Comparison of ENCODE assay signal across 2 cellular contexts in genomic region chr4:87566276-87566675, GRCh38.
TF ChIP-seq lines count a peak whose summit lies in the region.

No MANE protein-coding gene starts in this region.

TF ChIP-seq in A549, 52 proteins besides CTCF, POLR2A, EP300 and RAD21:
- no peak for TF ChIP-seq HDAC2 (IDR thresholded peaks at IDR 0.05)
- TF ChIP-seq BCL3 (IDR thresholded peaks at IDR 0.05): no peak
- no peak for TF ChIP-seq JUN (IDR thresholded peaks at IDR 0.05)
- no peak for TF ChIP-seq FOSL2 (IDR thresholded peaks at IDR 0.05)
- TF ChIP-seq FOSL2 (CRISPR knock-in tag; IDR thresholded peaks at IDR 0.05): no peak

TF ChIP-seq in H1, 55 proteins besides CTCF, POLR2A, EP300 and RAD21:
- TF ChIP-seq SIRT6 (IDR thresholded peaks at IDR 0.05; ENCODE audit: low read length) (no peak), RNF2 (IDR thresholded peaks at IDR 0.05; ENCODE audit: borderline replicate concordance, low read depth, low read length, missing control alignments, poor library complexity, severe bottlenecking) (no peak), ATF2 (IDR thresholded peaks at IDR 0.05; ENCODE audit: low read length) (no peak), GTF2F1 (IDR thresholded peaks at IDR 0.05; ENCODE audit: borderline replicate concordance, low read depth, low read length) (no peak), HDAC2 (IDR thresholded peaks at IDR 0.05; ENCODE audit: borderline replicate concordance in 1 of 2, low read depth in 2 of 2, low read length in 2 of 2) (no peak), ATF3 (IDR thresholded peaks at IDR 0.05; ENCODE audit: insufficient read depth, low read depth, low read length) (no peak), EZH2 (IDR thresholded peaks at IDR 0.05; ENCODE audit: low read depth, low read length, severe bottlenecking) (no peak), SP4 (IDR thresholded peaks at IDR 0.05; ENCODE audit: low read length) (no peak), EGR1 (IDR thresholded peaks at IDR 0.05; ENCODE audit: borderline replicate concordance, low read depth, low read length) (no peak), SIN3A (conservative IDR thresholded peaks at IDR 0.05 in 1 of 2, IDR thresholded peaks at IDR 0.05 in 1 of 2; ENCODE audit: low read depth in 1 of 2, low read length in 2 of 2) (no peak), TAF7 (optimal IDR thresholded peaks at IDR 0.05; ENCODE audit: borderline replicate concordance, low read depth, low read length) (no peak)
